ENCODE assay signal across 1 cellular context in the genomic region with DNA sequence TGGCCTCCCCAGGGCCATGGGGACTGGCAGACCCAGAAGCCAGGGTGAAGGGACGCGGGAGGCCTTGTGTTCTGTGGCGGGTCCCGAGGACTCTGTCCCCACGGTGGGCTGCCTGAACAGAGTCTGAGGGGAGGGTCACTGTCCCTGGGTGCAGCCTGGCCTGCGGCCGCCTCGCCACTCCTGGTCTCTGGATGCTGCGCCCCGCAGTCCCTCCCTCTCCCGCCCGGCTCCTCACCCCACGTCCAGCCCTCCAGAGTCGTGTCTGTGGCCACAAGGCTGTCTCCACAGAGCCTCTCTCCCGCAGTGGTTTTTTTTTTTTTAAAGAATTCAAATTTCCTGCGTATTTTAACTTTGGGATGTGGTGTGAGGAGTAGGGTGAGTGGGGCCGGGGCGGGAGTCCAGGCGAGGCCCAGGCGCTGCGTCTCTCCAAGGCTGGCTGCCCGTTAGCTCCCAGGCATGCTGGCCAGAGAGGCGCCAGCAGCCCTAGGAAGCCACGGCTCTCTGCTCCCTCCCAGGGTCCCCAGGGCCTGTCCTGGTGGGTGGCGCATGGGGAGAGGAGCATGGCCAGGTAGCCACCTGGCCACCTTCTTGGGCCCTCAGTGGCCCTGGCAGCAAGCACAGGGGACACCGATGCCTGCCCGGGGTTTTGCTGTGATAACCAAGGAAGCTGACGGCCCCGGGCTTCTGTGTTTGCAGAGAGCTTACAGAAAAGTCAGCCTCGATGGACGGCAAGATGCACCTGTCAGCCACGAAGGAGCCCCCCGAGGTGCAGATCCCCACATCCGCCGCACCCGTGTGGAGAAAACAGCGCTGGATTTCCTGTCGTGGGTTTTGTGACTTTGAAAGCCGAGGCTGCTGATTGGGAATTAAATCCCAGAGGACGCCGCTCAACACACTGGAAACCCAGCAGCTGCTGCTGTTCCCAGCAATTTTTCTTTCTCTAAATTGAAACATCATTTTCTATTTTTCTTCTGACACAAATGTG.
TF ChIP-seq lines count a peak whose summit lies in the region.

No MANE protein-coding gene starts in this region.

TF ChIP-seq in neural cell, 6 proteins besides CTCF, POLR2A, EP300 and RAD21 (continued from another document):
- TF ChIP-seq, protein P1, sequence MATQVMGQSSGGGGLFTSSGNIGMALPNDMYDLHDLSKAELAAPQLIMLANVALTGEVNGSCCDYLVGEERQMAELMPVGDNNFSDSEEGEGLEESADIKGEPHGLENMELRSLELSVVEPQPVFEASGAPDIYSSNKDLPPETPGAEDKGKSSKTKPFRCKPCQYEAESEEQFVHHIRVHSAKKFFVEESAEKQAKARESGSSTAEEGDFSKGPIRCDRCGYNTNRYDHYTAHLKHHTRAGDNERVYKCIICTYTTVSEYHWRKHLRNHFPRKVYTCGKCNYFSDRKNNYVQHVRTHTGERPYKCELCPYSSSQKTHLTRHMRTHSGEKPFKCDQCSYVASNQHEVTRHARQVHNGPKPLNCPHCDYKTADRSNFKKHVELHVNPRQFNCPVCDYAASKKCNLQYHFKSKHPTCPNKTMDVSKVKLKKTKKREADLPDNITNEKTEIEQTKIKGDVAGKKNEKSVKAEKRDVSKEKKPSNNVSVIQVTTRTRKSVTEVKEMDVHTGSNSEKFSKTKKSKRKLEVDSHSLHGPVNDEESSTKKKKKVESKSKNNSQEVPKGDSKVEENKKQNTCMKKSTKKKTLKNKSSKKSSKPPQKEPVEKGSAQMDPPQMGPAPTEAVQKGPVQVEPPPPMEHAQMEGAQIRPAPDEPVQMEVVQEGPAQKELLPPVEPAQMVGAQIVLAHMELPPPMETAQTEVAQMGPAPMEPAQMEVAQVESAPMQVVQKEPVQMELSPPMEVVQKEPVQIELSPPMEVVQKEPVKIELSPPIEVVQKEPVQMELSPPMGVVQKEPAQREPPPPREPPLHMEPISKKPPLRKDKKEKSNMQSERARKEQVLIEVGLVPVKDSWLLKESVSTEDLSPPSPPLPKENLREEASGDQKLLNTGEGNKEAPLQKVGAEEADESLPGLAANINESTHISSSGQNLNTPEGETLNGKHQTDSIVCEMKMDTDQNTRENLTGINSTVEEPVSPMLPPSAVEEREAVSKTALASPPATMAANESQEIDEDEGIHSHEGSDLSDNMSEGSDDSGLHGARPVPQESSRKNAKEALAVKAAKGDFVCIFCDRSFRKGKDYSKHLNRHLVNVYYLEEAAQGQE (IDR thresholded peaks at IDR 0.05; ENCODE audit: borderline replicate concordance): peak; percentile 89
- no peak for TF ChIP-seq SMC3 (conservative IDR thresholded peaks at IDR 0.05; ENCODE audit: poor library complexity)
